Comparison of ENCODE assay signal across 11 cellular contexts in the genomic region with DNA sequence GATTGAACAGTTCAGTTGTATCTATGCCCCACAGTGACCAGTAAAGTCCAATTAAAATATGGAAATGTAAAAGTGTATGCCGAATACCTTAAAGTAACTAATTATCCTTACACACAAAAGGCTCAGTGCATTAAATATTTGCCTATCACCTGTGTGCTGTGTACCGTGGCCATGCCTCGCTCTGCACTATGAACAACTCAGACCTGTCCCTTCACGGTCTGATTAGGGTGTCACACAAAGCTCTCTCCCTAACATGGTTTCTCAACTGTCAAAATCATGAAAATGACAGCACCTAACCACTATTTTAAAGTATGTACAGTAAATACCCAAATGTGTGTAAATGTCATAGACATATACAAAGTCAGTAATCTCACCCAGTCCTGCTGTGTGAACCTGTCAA. TPM values are rescaled to one million over a fixed set of nuclear protein-coding genes. Genes with fewer than 3 reads are reported as not detected.
DNase-seq lines count a peak whose midpoint lies in the region; ATAC-seq, FAIRE-seq and TF ChIP-seq lines count a peak whose summit lies in the region.
"Had no signal": no experiment of that assay in that cellular context is flagged by ENCODE, and none has a peak within 500 bp of the region (broad histone marks: within the 10 kb centered on the region; RNA-seq: fewer than 3 reads in every experiment).

No MANE protein-coding gene starts in this region.

- no peak overlapping the region for H3K4me3 ChIP-seq in right atrium auricular region
- no peak overlapping the region for H3K4me3 ChIP-seq in Peyer's patch
- no peak overlapping the region for H3K4me3 ChIP-seq in gastrocnemius medialis

- H3K4me1 ChIP-seq in right atrium auricular region (peaks cover 0 to 14% of the 10 kb centered on the region in 2 donors), Peyer's patch (peaks cover 0 to 7% (median 0%) of the 10 kb centered on the region in 4 donors), gastrocnemius medialis (no peaks in the 10 kb centered on the region)

- H3K9me3 ChIP-seq in right atrium auricular region, result no peaks in the 10 kb centered on the region
- H3K9me3 ChIP-seq in Peyer's patch, result no peaks in the 10 kb centered on the region
- no peaks in the 10 kb centered on the region for H3K9me3 ChIP-seq in gastrocnemius medialis

- TF ChIP-seq POLR2A in Peyer's patch (IDR thresholded peaks at IDR 0.05) (no peak), gastrocnemius medialis (IDR thresholded peaks at IDR 0.05) (no peak)

- TF ChIP-seq CTCF in right atrium auricular region (IDR thresholded peaks at IDR 0.05) (no peak), Peyer's patch (IDR thresholded peaks at IDR 0.05) (no peak), gastrocnemius medialis (IDR thresholded peaks at IDR 0.05 in 4 of 5, conservative IDR thresholded peaks at IDR 0.05 in 1 of 5) (no peak)

- in situ Hi-C loops in gastrocnemius medialis (cut with MboI; ENCODE audit: low sequenced_read_pairs in 4 of 4), result no loop called here

- peaks cover 9% of the 10 kb centered on the region for H3K36me3 ChIP-seq in right atrium auricular region
- H3K36me3 ChIP-seq in Peyer's patch, result peaks cover 0 to 47% (median 0%) of the 10 kb centered on the region in 3 donors
- peaks cover 0 to 39% of the 10 kb centered on the region in 2 donors for H3K36me3 ChIP-seq in gastrocnemius medialis

- H3K27ac ChIP-seq in right atrium auricular region, result peak overlapping the region in 1 of 2 donors; percentile 79
- H3K27ac ChIP-seq in Peyer's patch, result peak overlapping the region in 3 of 4 donors; percentile 18 to 61 (median 23)
- H3K27ac ChIP-seq in gastrocnemius medialis, result no peak overlapping the region

- intact Hi-C loops in Right ventricle myocardium superior (cut with DNase I), result no loop called here
- intact Hi-C loops in left ventricle myocardium superior (cut with micrococcal nuclease), result no loop called here
- intact Hi-C loops in gastrocnemius medialis (cut with DNase I; ENCODE audit: low total_unique reads), result no loop called here

- DNase-seq in Right ventricle myocardium superior (no peak), right atrium auricular region (ENCODE audit: low spot score) (no peak), Peyer's patch (no peak), left ventricle myocardium superior (no peak), urothelium cell line (ENCODE audit: low spot score) (no peak), gastrocnemius medialis (no peak)
- DNase-seq: stimulated activated CD4-positive, alpha-beta T cell treated with anti-CD3 and anti-CD28 coated beads, Interleukin-12 subunit alpha, Interleukin-12 subunit beta, amount 100 ng/mL, for 4 hours had no signal

- H3K27me3 ChIP-seq in right atrium auricular region (no peaks in the 10 kb centered on the region), Peyer's patch (no peaks in the 10 kb centered on the region), gastrocnemius medialis (no peaks in the 10 kb centered on the region)

- peak; percentile 53 for FAIRE-seq in urothelium cell line (lab: Jason Lieb, UNC)
- FAIRE-seq: colon, islet of Langerhans had no signal

- ATAC-seq in Right ventricle myocardium superior (ENCODE audit: poor library complexity) (peak; percentile 51), left ventricle myocardium superior (peak; percentile 63), gastrocnemius medialis (no peak), HG03175 (IDR thresholded peaks at IDR 0.05; ENCODE audit: unreplicated experiment) (no peak), HG02840 (IDR thresholded peaks at IDR 0.05; ENCODE audit: low FRiP score, unreplicated experiment) (no peak)

RNA-seq across cellular contexts. Expression of a gene that starts 43.1 kb away (rescaled TPM):
- 23.8 TPM for total RNA-seq in Right ventricle myocardium superior
- total RNA-seq in right atrium auricular region, result 10 to 100 TPM; 15.6 to 25.9 TPM
- 10 to 100 TPM; 16.0 to 66.8 (median 17.7) TPM for total RNA-seq in Peyer's patch
- total RNA-seq in left ventricle myocardium superior, result 26.5 TPM
- total RNA-seq in gastrocnemius medialis, result 10 to 100 TPM; 19.7 to 22.3 (median 21.4) TPM

Comparison
In these comparisons a context has a peak if more than half of its experiments do, and no peak if none do; other contexts are left out.
1. ATAC-seq: peak in Right ventricle myocardium superior (single experiment) and left ventricle myocardium superior (single experiment); none in gastrocnemius medialis (0 of 2), HG03175 (single experiment) and HG02840 (single experiment).
2. H3K27ac ChIP-seq: peak in Peyer's patch (3 of 4); none in gastrocnemius medialis (0 of 4).